Comparison of ENCODE assay signal across 10 cellular contexts in the genomic region with DNA sequence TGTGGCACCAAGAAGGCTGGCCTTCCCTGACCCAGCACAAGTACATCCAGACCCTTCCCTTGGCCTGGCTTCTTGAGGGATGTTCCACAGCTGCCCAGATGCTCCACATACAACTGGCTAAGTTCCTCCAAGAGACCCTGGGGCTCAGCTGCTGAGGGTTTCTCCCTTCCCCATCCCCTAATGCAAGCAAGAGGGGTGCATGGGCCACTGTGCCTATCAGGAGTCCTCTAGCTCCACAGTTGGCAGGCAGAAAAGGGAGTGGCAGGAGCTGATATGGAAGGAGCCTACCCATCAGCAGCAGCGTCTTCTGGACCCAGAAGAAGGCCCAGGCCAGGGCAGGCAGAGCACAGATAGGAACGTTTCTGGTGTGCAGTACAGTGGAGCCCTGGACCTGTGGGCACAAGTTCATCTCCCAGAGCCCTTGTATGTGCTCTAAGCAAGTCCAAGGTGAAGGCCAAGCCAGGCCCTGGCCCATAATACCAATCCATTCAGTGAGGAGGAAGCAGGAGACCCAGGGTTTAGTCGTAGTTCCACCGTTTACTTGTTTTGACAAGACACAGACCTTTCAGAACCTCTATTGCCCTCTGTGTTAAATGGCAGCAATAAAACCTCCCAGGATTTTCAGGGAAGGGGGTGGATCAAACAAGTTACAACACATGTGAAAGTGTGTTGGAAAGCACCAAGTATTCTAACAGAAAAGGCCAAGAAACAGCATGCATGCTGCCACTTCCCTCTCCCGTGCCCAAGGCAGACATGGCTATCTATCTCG. TPM values are rescaled to one million over a fixed set of nuclear protein-coding genes. Genes with fewer than 3 reads are reported as not detected.
DNase-seq lines count a peak whose midpoint lies in the region; ATAC-seq, FAIRE-seq and TF ChIP-seq lines count a peak whose summit lies in the region.
"Had no signal": no experiment of that assay in that cellular context is flagged by ENCODE, and none has a peak within 500 bp of the region (broad histone marks: within the 10 kb centered on the region; RNA-seq: fewer than 3 reads in every experiment).

No MANE protein-coding gene starts in this region.

- H3K4me1 ChIP-seq in keratinocyte (ENCODE audit: control insufficient read depth, extremely low read depth, insufficient read depth, low read length) = peaks cover 26% of the 10 kb centered on the region
- H3K4me1 ChIP-seq: SJCRH30 had no signal

- peak overlapping the region; percentile 50 for H3K4me2 ChIP-seq in keratinocyte (ENCODE audit: control insufficient read depth, extremely low read depth, insufficient read depth, low read depth, low read length)

- H3K4me3 ChIP-seq in keratinocyte (ENCODE audit: control insufficient read depth in 2 of 3, extremely low read depth in 1 of 3, insufficient read depth in 2 of 3, low read depth in 1 of 3, low read length in 3 of 3) = no peak overlapping the region
- H3K4me3 ChIP-seq: SJCRH30 had no signal

- H3K27ac Mint-ChIP-seq in activated T-helper 17 cell treated with anti-CD3 and anti-CD28 coated beads, Interleukin-2, amount 50 U/mL, for 72 hours = peak overlapping the region; percentile 97
- H3K27ac Mint-ChIP-seq in stimulated activated naive B cell treated with anti-CD40 and anti-IgM and Interleukin-4, amounts not matched to agents 10 μg/mL and 1 μg/mL and 100 μg/mL, for 72 hours = peak overlapping the region; percentile 96
- H3K27ac Mint-ChIP-seq: H9 had no signal

- H3K36me3 ChIP-seq in keratinocyte (ENCODE audit: control insufficient read depth in 2 of 2, extremely low read depth in 1 of 2, insufficient read depth in 2 of 2, low read length in 2 of 2) = peaks cover 0 to 1% of the 10 kb centered on the region in 2 experiments
- H3K36me3 ChIP-seq: SJCRH30 had no signal

- no peaks in the 10 kb centered on the region for H3K27me3 Mint-ChIP-seq in activated T-helper 17 cell treated with anti-CD3 and anti-CD28 coated beads, Interleukin-2, amount 50 U/mL, for 72 hours
- no peaks in the 10 kb centered on the region for H3K27me3 Mint-ChIP-seq in stimulated activated naive B cell treated with anti-CD40 and anti-IgM and Interleukin-4, amounts not matched to agents 10 μg/mL and 1 μg/mL and 100 μg/mL, for 72 hours

- peaks cover 55% of the 10 kb centered on the region for H3K36me3 Mint-ChIP-seq in activated T-helper 17 cell treated with anti-CD3 and anti-CD28 coated beads, Interleukin-2, amount 50 U/mL, for 72 hours (ENCODE audit: low read depth)
- peaks cover 0 to 13% of the 10 kb centered on the region in 2 donors for H3K36me3 Mint-ChIP-seq in stimulated activated naive B cell treated with anti-CD40 and anti-IgM and Interleukin-4, amounts not matched to agents 10 μg/mL and 1 μg/mL and 100 μg/mL, for 72 hours

- FAIRE-seq in keratinocyte (lab: Jason Lieb, UNC) = no peak

- H4K20me1 ChIP-seq in keratinocyte (ENCODE audit: control insufficient read depth, extremely low read depth, insufficient read depth, low read length) = no peaks in the 10 kb centered on the region

- H3K27me3 ChIP-seq in keratinocyte (ENCODE audit: control insufficient read depth, extremely low read depth, insufficient read depth, low read length) = no peaks in the 10 kb centered on the region
- H3K27me3 ChIP-seq: SJCRH30 had no signal

- no peak for ATAC-seq in activated T-helper 17 cell treated with anti-CD3 and anti-CD28 coated beads, Interleukin-2, amount 50 U/mL, for 72 hours (replicated peaks)
- ATAC-seq in stimulated activated naive B cell treated with anti-CD40 and anti-IgM and Interleukin-4, amounts not matched to agents 10 μg/mL and 1 μg/mL and 100 μg/mL, for 72 hours (replicated peaks) = peak; percentile 4 to 5
- no peak for ATAC-seq in GM18498 (IDR thresholded peaks at IDR 0.05; ENCODE audit: unreplicated experiment)

- peak overlapping the region; percentile 66 for H2AFZ ChIP-seq in keratinocyte (ENCODE audit: control insufficient read depth, low read length)

- peak overlapping the region; percentile 82 for H3K4me3 Mint-ChIP-seq in activated T-helper 17 cell treated with anti-CD3 and anti-CD28 coated beads, Interleukin-2, amount 50 U/mL, for 72 hours
- H3K4me3 Mint-ChIP-seq in stimulated activated naive B cell treated with anti-CD40 and anti-IgM and Interleukin-4, amounts not matched to agents 10 μg/mL and 1 μg/mL and 100 μg/mL, for 72 hours = no peak overlapping the region
- H3K4me3 Mint-ChIP-seq: H9 had no signal

- H3K9ac ChIP-seq in keratinocyte (ENCODE audit: control insufficient read depth, extremely low read depth, insufficient read depth, low read length) = no peak overlapping the region

- H3K9me3 Mint-ChIP-seq in activated T-helper 17 cell treated with anti-CD3 and anti-CD28 coated beads, Interleukin-2, amount 50 U/mL, for 72 hours = no peaks in the 10 kb centered on the region
- H3K9me3 Mint-ChIP-seq in stimulated activated naive B cell treated with anti-CD40 and anti-IgM and Interleukin-4, amounts not matched to agents 10 μg/mL and 1 μg/mL and 100 μg/mL, for 72 hours = peaks cover 0 to 2% of the 10 kb centered on the region in 2 donors

- no peaks in the 10 kb centered on the region for H3K79me2 ChIP-seq in keratinocyte (ENCODE audit: control insufficient read depth, insufficient read depth, low read length)

- no peaks in the 10 kb centered on the region for H3K9me1 ChIP-seq in keratinocyte (ENCODE audit: control insufficient read depth, extremely low read depth, insufficient read depth, low read length)

- H3K4me1 Mint-ChIP-seq in activated T-helper 17 cell treated with anti-CD3 and anti-CD28 coated beads, Interleukin-2, amount 50 U/mL, for 72 hours = peaks cover 70% of the 10 kb centered on the region
- H3K4me1 Mint-ChIP-seq in stimulated activated naive B cell treated with anti-CD40 and anti-IgM and Interleukin-4, amounts not matched to agents 10 μg/mL and 1 μg/mL and 100 μg/mL, for 72 hours = peaks cover 61 to 77% of the 10 kb centered on the region in 2 donors

- dilution Hi-C loops in keratinocyte (cut with MboI; ENCODE audit: extremely low pct_ligation_motif_present, low sequenced_read_pairs) = no loop called here

- TF ChIP-seq CTCF in keratinocyte (optimal IDR thresholded peaks at IDR 0.05 in 1 of 3, IDR thresholded peaks at IDR 0.05 in 1 of 3, conservative IDR thresholded peaks at IDR 0.05 in 1 of 3; ENCODE audit: extremely low read depth in 1 of 3, insufficient read depth in 2 of 3, low read length in 3 of 3) = no peak

- peak overlapping the region; percentile 30 for H3K27ac ChIP-seq in keratinocyte (ENCODE audit: control insufficient read depth, insufficient read depth, low read length)
- H3K27ac ChIP-seq: SJCRH30 had no signal

- peak; percentile 88 for DNase-seq in MV-4-11 (lab: John Stamatoyannopoulos, UW)
- DNase-seq in keratinocyte (ENCODE audit: low read depth, low spot score) = no peak
- DNase-seq in stimulated activated naive B cell treated with anti-CD40 and anti-IgM and Interleukin-4, amounts not matched to agents 10 μg/mL and 1 μg/mL and 100 μg/mL, for 72 hours = no peak
- no peak for DNase-seq in GDM1 (lab: John Stamatoyannopoulos, UW)
- no peak for DNase-seq in DMS79 treated with DMSO at 0.1 percent for 48 hours (lab: John Stamatoyannopoulos, UW)
- DNase-seq: amniotic stem cell, SJCRH30 had no signal

- H3K9me3 ChIP-seq in keratinocyte (ENCODE audit: control insufficient read depth, low read depth, low read length) = no peaks in the 10 kb centered on the region
- H3K9me3 ChIP-seq: SJCRH30 had no signal

RNA-seq across cellular contexts. Expression of a gene that starts 26.1 kb away (rescaled TPM):
- total RNA-seq in activated T-helper 17 cell treated with anti-CD3 and anti-CD28 coated beads, Interleukin-2, amount 50 U/mL, for 72 hours = 100 to 1,000 TPM in 1 of 2 donors, 10 to 100 TPM in 1; 27.9 to 125 TPM
- polyA plus RNA-seq in keratinocyte = 8.1 to 17.1 TPM (median 11.7 TPM) in 3 replicates
- polyA plus RNA-seq in keratinocyte (2011; ENCODE audit: low read depth) = 4.8 TPM
- 7.1 and 10.7 TPM in 2 replicates for polyA plus RNA-seq in keratinocyte (2011; cell fraction: cytosol; rRNA removed)
- polyA plus RNA-seq in keratinocyte (2011; cell fraction: nucleus; rRNA removed) = 16.9 and 21.5 TPM in 2 replicates
- 13.5 and 14.0 TPM in 2 replicates for polyA plus RNA-seq in keratinocyte (2012; ENCODE audit: low replicate concordance)
- 11.3 to 32.3 TPM (median 16.6 TPM) in 3 replicates for polyA minus RNA-seq in keratinocyte
- polyA minus RNA-seq in keratinocyte (2011; cell fraction: cytosol; rRNA and poly(A)+ RNA removed) = 14.4 TPM
- 9.4 and 16.7 TPM in 2 replicates for polyA minus RNA-seq in keratinocyte (2011; cell fraction: nucleus; rRNA and poly(A)+ RNA removed)

RNA-seq across cellular contexts. Expression of a gene that starts 27.6 kb away (rescaled TPM):
- total RNA-seq in activated T-helper 17 cell treated with anti-CD3 and anti-CD28 coated beads, Interleukin-2, amount 50 U/mL, for 72 hours = 1 to 10 TPM in 1 of 2 donors, under 1 TPM in 1; 0.04 to 1.0 TPM
- not detected in 3 replicates for polyA plus RNA-seq in keratinocyte
- polyA plus RNA-seq in keratinocyte (2011; ENCODE audit: low read depth) = not detected
- polyA plus RNA-seq in keratinocyte (2011; cell fraction: cytosol; rRNA removed) = not detected in 2 replicates
- not detected in 2 replicates for polyA plus RNA-seq in keratinocyte (2011; cell fraction: nucleus; rRNA removed)
- polyA plus RNA-seq in keratinocyte (2012; ENCODE audit: low replicate concordance) = not detected in 2 replicates
- not detected in 3 replicates for polyA minus RNA-seq in keratinocyte
- polyA minus RNA-seq in keratinocyte (2011; cell fraction: cytosol; rRNA and poly(A)+ RNA removed) = not detected
- polyA minus RNA-seq in keratinocyte (2011; cell fraction: nucleus; rRNA and poly(A)+ RNA removed) = not detected in 2 replicates
- total RNA-seq: SJCRH30 had no signal

Comparison
In these comparisons a context has a peak if more than half of its experiments do, and no peak if none do; other contexts are left out.
1. ATAC-seq: peak in stimulated activated naive B cell treated with anti-CD40 and anti-IgM and Interleukin-4, amounts not matched to agents 10 μg/mL and 1 μg/mL and 100 μg/mL, for 72 hours (2 of 2); none in activated T-helper 17 cell treated with anti-CD3 and anti-CD28 coated beads, Interleukin-2, amount 50 U/mL, for 72 hours (single experiment) and GM18498 (single experiment).